ENCODE assay signal across 2 cellular contexts in genomic region chr14:105151838-105152793, GRCh38.
TF ChIP-seq lines count a peak whose summit lies in the region.

No MANE protein-coding gene starts in this region.

TF ChIP-seq in GM12878, 131 proteins besides CTCF, POLR2A, EP300 and RAD21:
- TF ChIP-seq, protein P1, sequence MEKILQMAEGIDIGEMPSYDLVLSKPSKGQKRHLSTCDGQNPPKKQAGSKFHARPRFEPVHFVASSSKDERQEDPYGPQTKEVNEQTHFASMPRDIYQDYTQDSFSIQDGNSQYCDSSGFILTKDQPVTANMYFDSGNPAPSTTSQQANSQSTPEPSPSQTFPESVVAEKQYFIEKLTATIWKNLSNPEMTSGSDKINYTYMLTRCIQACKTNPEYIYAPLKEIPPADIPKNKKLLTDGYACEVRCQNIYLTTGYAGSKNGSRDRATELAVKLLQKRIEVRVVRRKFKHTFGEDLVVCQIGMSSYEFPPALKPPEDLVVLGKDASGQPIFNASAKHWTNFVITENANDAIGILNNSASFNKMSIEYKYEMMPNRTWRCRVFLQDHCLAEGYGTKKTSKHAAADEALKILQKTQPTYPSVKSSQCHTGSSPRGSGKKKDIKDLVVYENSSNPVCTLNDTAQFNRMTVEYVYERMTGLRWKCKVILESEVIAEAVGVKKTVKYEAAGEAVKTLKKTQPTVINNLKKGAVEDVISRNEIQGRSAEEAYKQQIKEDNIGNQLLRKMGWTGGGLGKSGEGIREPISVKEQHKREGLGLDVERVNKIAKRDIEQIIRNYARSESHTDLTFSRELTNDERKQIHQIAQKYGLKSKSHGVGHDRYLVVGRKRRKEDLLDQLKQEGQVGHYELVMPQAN (conservative IDR thresholded peaks at IDR 0.05): no peak
- TF ChIP-seq IRF4 (IDR thresholded peaks at IDR 0.05; ENCODE audit: low read depth, low read length) (no peak), ZZZ3 (IDR thresholded peaks at IDR 0.05; ENCODE audit: control insufficient read depth, insufficient read length, low read depth) (no peak), YY1 (IDR thresholded peaks at IDR 0.05; ENCODE audit: low read depth, low read length) (no peak), MTA3 (IDR thresholded peaks at IDR 0.05; ENCODE audit: borderline replicate concordance, low read length) (no peak)
- TF ChIP-seq, protein P2, sequence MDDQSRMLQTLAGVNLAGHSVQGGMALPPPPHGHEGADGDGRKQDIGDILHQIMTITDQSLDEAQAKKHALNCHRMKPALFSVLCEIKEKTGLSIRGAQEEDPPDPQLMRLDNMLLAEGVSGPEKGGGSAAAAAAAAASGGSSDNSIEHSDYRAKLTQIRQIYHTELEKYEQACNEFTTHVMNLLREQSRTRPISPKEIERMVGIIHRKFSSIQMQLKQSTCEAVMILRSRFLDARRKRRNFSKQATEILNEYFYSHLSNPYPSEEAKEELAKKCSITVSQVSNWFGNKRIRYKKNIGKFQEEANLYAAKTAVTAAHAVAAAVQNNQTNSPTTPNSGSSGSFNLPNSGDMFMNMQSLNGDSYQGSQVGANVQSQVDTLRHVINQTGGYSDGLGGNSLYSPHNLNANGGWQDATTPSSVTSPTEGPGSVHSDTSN (IDR thresholded peaks at IDR 0.05; ENCODE audit: insufficient replicate concordance, low read depth, low read length): no peak
- TF ChIP-seq, protein P3, sequence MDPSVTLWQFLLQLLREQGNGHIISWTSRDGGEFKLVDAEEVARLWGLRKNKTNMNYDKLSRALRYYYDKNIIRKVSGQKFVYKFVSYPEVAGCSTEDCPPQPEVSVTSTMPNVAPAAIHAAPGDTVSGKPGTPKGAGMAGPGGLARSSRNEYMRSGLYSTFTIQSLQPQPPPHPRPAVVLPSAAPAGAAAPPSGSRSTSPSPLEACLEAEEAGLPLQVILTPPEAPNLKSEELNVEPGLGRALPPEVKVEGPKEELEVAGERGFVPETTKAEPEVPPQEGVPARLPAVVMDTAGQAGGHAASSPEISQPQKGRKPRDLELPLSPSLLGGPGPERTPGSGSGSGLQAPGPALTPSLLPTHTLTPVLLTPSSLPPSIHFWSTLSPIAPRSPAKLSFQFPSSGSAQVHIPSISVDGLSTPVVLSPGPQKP (IDR thresholded peaks at IDR 0.05; ENCODE audit: low read depth, low read length): no peak
- TF ChIP-seq, protein P4, sequence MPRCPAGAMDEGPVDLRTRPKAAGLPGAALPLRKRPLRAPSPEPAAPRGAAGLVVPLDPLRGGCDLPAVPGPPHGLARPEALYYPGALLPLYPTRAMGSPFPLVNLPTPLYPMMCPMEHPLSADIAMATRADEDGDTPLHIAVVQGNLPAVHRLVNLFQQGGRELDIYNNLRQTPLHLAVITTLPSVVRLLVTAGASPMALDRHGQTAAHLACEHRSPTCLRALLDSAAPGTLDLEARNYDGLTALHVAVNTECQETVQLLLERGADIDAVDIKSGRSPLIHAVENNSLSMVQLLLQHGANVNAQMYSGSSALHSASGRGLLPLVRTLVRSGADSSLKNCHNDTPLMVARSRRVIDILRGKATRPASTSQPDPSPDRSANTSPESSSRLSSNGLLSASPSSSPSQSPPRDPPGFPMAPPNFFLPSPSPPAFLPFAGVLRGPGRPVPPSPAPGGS (IDR thresholded peaks at IDR 0.05; ENCODE audit: borderline replicate concordance, insufficient read depth, low read depth, low read length, poor library complexity, severe bottlenecking): no peak

TF ChIP-seq in HepG2, 621 proteins besides CTCF, POLR2A, EP300 and RAD21:
- no peak for TF ChIP-seq ZNF670 (CRISPR knock-in tag; IDR thresholded peaks at IDR 0.05; ENCODE audit: borderline replicate concordance)
- no peak for TF ChIP-seq ETS1 (CRISPR knock-in tag; IDR thresholded peaks at IDR 0.05)
- TF ChIP-seq ZFY (CRISPR knock-in tag; IDR thresholded peaks at IDR 0.05): no peak
- TF ChIP-seq, protein P5, sequence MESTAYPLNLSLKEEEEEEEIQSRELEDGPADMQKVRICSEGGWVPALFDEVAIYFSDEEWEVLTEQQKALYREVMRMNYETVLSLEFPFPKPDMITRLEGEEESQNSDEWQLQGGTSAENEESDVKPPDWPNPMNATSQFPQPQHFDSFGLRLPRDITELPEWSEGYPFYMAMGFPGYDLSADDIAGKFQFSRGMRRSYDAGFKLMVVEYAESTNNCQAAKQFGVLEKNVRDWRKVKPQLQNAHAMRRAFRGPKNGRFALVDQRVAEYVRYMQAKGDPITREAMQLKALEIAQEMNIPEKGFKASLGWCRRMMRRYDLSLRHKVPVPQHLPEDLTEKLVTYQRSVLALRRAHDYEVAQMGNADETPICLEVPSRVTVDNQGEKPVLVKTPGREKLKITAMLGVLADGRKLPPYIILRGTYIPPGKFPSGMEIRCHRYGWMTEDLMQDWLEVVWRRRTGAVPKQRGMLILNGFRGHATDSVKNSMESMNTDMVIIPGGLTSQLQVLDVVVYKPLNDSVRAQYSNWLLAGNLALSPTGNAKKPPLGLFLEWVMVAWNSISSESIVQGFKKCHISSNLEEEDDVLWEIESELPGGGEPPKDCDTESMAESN (CRISPR knock-in tag; conservative IDR thresholded peaks at IDR 0.05): no peak
- TF ChIP-seq ZNF788 (CRISPR knock-in tag; IDR thresholded peaks at IDR 0.05; ENCODE audit: borderline replicate concordance): no peak
- no peak for TF ChIP-seq SUZ12 (IDR thresholded peaks at IDR 0.05; ENCODE audit: low read depth, low read length)
- TF ChIP-seq SNAPC5 (CRISPR knock-in tag; IDR thresholded peaks at IDR 0.05; ENCODE audit: borderline replicate concordance): no peak
- TF ChIP-seq FOSL1 (CRISPR knock-in tag; IDR thresholded peaks at IDR 0.05; ENCODE audit: borderline replicate concordance): no peak
- TF ChIP-seq, protein P6, sequence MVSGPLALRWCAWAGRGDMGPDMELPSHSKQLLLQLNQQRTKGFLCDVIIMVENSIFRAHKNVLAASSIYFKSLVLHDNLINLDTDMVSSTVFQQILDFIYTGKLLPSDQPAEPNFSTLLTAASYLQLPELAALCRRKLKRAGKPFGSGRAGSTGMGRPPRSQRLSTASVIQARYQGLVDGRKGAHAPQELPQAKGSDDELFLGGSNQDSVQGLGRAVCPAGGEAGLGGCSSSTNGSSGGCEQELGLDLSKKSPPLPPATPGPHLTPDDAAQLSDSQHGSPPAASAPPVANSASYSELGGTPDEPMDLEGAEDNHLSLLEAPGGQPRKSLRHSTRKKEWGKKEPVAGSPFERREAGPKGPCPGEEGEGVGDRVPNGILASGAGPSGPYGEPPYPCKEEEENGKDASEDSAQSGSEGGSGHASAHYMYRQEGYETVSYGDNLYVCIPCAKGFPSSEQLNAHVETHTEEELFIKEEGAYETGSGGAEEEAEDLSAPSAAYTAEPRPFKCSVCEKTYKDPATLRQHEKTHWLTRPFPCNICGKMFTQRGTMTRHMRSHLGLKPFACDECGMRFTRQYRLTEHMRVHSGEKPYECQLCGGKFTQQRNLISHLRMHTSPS (CRISPR knock-in tag; IDR thresholded peaks at IDR 0.05; ENCODE audit: low read depth): no peak
- no peak for TF ChIP-seq NFATC3 (CRISPR knock-in tag; IDR thresholded peaks at IDR 0.05)
TF ChIP-seq in HepG2: peak in this region for 0.
